ENCODE assay signal across 8 cellular contexts in the genomic region with DNA sequence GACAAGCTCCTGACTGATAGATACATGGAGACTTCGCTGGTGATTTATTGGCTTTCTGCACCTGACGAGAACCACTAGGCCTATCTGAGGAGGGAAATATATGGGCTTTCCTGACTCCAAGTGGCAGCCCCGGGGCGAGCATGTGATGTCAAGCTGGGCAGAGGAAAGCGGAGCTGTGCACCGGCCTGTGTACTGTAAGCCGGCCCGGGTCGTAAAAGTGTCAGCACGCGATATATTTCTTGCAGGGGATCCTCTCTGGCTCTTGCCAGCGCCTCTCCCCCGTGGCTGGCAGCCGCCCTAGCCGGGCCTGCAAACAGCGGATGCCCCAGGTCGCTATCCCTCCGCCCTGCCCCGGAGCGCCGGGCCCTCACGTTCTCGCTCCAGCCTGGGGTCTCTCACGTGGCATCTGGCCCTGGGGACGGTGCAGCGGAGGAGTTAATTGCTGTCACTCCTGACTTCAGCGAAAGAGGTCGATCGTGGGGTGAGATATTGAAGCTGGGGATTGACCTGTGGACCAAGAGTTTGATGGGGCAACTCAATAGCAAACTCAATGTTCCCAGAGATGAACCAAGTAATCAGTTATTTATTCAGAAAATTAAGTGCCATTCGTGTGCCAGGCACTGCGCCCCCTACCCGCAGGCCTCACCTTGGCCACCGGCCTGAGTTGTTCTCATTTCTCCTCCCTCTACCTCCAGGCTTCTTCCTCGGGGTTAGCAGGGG. TPM values are rescaled to one million over a fixed set of nuclear protein-coding genes. Genes with fewer than 3 reads are reported as not detected.
A peak's percentile ranks its signal among the peaks of the same experiment; 100 is the strongest.
DNase-seq lines count a peak whose midpoint lies in the region; ATAC-seq and TF ChIP-seq lines count a peak whose summit lies in the region.

No MANE protein-coding gene starts in this region.

- H3K36me3 ChIP-seq in heart right ventricle, result no peaks in the 10 kb centered on the region

- peaks cover 0 to 13% (median 6%) of the 10 kb centered on the region in 9 donors for H3K4me1 ChIP-seq in heart right ventricle

- H3K9me3 ChIP-seq in heart right ventricle, result no peaks in the 10 kb centered on the region

- peak; percentile 44 for DNase-seq in NCI-H2227 treated with DMSO at 0.1 percent for 48 hours (lab: John Stamatoyannopoulos, UW)
- peak; percentile 25 for DNase-seq in activated naive CD4-positive, alpha-beta T cell treated with Interleukin-2 at 50 U/mL for 16 hours
- DNase-seq in heart right ventricle, result no peak
- peak in 7 of 10 donors; percentile 12 to 84 (median 35) for DNase-seq in posterior cingulate gyrus
- no peak for DNase-seq in NCI-H1436 (lab: John Stamatoyannopoulos, UW)
- DNase-seq in NCI-H1048 (lab: John Stamatoyannopoulos, UW), result no peak
- no peak for DNase-seq in GDM1 (lab: John Stamatoyannopoulos, UW)

- H3K4me3 ChIP-seq in heart right ventricle, result peak overlapping the region; percentile 13 to 57 (median 44)

- TF ChIP-seq CTCF in heart right ventricle (IDR thresholded peaks at IDR 0.05), result peak in 3 of 9 donors; percentile 14 to 30 (median 22)

- ATAC-seq in GM18868 (IDR thresholded peaks at IDR 0.05; ENCODE audit: unreplicated experiment) (peak; percentile 35), heart right ventricle (peak in 6 of 8 donors; percentile 35 to 64 (median 45))

- H3K27me3 ChIP-seq in heart right ventricle, result peaks cover 0 to 20% (median 12%) of the 10 kb centered on the region in 7 donors

- 8 to 11% methylated on average over 34 of the region's 34 CpGs for WGBS in heart right ventricle, 2 donors

- intact Hi-C loops in heart right ventricle (cut with DNase I) (no loop called here), posterior cingulate gyrus (cut with DNase I) (no loop called here)

- H3K27ac ChIP-seq in heart right ventricle, result no peak overlapping the region

RNA-seq across cellular contexts. Expression of gene HAO2, which starts 41.0 kb away (rescaled TPM):
- total RNA-seq in heart right ventricle, result not detected
- polyA plus RNA-seq in heart right ventricle, result under 1 TPM in 1 of 2 donors, not detected in 1; 0.01 TPM

Comparison
In these comparisons a context has a peak if more than half of its experiments do, and no peak if none do; other contexts are left out.
1. DNase-seq: peak in NCI-H2227 treated with DMSO at 0.1 percent for 48 hours (single experiment), activated naive CD4-positive, alpha-beta T cell treated with Interleukin-2 at 50 U/mL for 16 hours (single experiment) and posterior cingulate gyrus (7 of 10); none in heart right ventricle (0 of 2), NCI-H1436 (single experiment), NCI-H1048 (single experiment) and GDM1 (single experiment).